In genomic region chr3:159191454-159191853, GRCh38 we compare ENCODE assay signal across 17 cellular contexts.
DNase-seq lines count a peak whose midpoint lies in the region; ATAC-seq and TF ChIP-seq lines count a peak whose summit lies in the region.
"Had no signal": no experiment of that assay in that cellular context is flagged by ENCODE, and none has a peak within 500 bp of the region (broad histone marks: within the 10 kb centered on the region; RNA-seq: fewer than 3 reads in every experiment).

No MANE protein-coding gene starts in this region.

- no peak overlapping the region for H4K91ac ChIP-seq in mesenchymal stem cell (ENCODE audit: low read length)

- WGBS in mesenchymal stem cell, result 5% methylated on average over 3 of the region's 4 CpGs

- H3K4me2 ChIP-seq in mesenchymal stem cell (ENCODE audit: low read length, poor library complexity, severe bottlenecking), result no peak overlapping the region

- no peaks in the 10 kb centered on the region for H3K9me3 ChIP-seq in mesenchymal stem cell (ENCODE audit: control insufficient read depth, low read length)
- no peaks in the 10 kb centered on the region for H3K9me3 ChIP-seq in Peyer's patch
- H3K9me3 ChIP-seq: thoracic aorta had no signal

- H2BK12ac ChIP-seq in mesenchymal stem cell (ENCODE audit: low read length in 2 of 2), result peak overlapping the region in 1 of 2 experiments; percentile 6

- H3K14ac ChIP-seq in mesenchymal stem cell (ENCODE audit: low read length in 2 of 2), result no peak overlapping the region

- H3K18ac ChIP-seq in mesenchymal stem cell (ENCODE audit: low read depth in 1 of 2, low read length in 2 of 2), result no peak overlapping the region

- no peak for TF ChIP-seq CTCF in brain microvascular endothelial cell (IDR thresholded peaks at IDR 0.05; ENCODE audit: low read depth, low read length, missing control alignments)
- no peak for TF ChIP-seq CTCF in Peyer's patch (IDR thresholded peaks at IDR 0.05)

- H3K36me3 ChIP-seq in brain microvascular endothelial cell (replicated peaks), result no peaks in the 10 kb centered on the region
- H3K36me3 ChIP-seq in mesenchymal stem cell (ENCODE audit: control insufficient read depth in 1 of 2, insufficient read depth in 2 of 2, low read depth in 1 of 2, low read length in 2 of 2), result no peaks in the 10 kb centered on the region
- no peaks in the 10 kb centered on the region for H3K36me3 ChIP-seq in Peyer's patch
- H3K36me3 ChIP-seq: thoracic aorta had no signal

- H3K79me1 ChIP-seq in mesenchymal stem cell (replicated peaks; ENCODE audit: low read length, poor library complexity, severe bottlenecking), result no peaks in the 10 kb centered on the region

- ATAC-seq in GM18511 (IDR thresholded peaks at IDR 0.05; ENCODE audit: unreplicated experiment) (no peak), HG02623 (IDR thresholded peaks at IDR 0.05; ENCODE audit: unreplicated experiment) (no peak), HG02870 (IDR thresholded peaks at IDR 0.05; ENCODE audit: unreplicated experiment) (no peak)
- ATAC-seq: activated CD4-positive, alpha-beta T cell treated with anti-CD3 and anti-CD28 coated beads for 36 hours; T-helper 17 cell had no signal

- in situ Hi-C loops in brain microvascular endothelial cell (cut with HindIII; ENCODE audit: low pct_ligation_motif_present, low sequenced_read_pairs), result no loop called here

- no peak overlapping the region for H2BK15ac ChIP-seq in mesenchymal stem cell (ENCODE audit: low read depth, poor library complexity, severe bottlenecking)

- H4K8ac ChIP-seq in mesenchymal stem cell (ENCODE audit: low read length), result no peak overlapping the region

- H2AFZ ChIP-seq in mesenchymal stem cell (ENCODE audit: low read depth, low read length), result no peak overlapping the region

- H3K4me3 ChIP-seq in brain microvascular endothelial cell (ENCODE audit: low read depth, low read length) (no peak overlapping the region), mesenchymal stem cell (ENCODE audit: insufficient read depth in 1 of 2, low read depth in 1 of 2, low read length in 2 of 2) (no peak overlapping the region), Peyer's patch (no peak overlapping the region)
- H3K4me3 ChIP-seq: coronary artery, thoracic aorta had no signal

- no peak overlapping the region for H2BK120ac ChIP-seq in mesenchymal stem cell (ENCODE audit: low read depth, low read length)

- H3K4me1 ChIP-seq in mesenchymal stem cell (ENCODE audit: control insufficient read depth, insufficient read depth, low read depth, low read length), result no peaks in the 10 kb centered on the region
- no peaks in the 10 kb centered on the region for H3K4me1 ChIP-seq in Peyer's patch

- H2BK5ac ChIP-seq in mesenchymal stem cell (ENCODE audit: low read depth, low read length, poor library complexity, severe bottlenecking), result no peak overlapping the region

- H3K23ac ChIP-seq in mesenchymal stem cell (ENCODE audit: low read length in 2 of 2), result no peak overlapping the region

- H3K27ac ChIP-seq in brain microvascular endothelial cell (peak overlapping the region; percentile 69), mesenchymal stem cell (ENCODE audit: low read length, poor library complexity, severe bottlenecking) (no peak overlapping the region), Peyer's patch (no peak overlapping the region)
- H3K27ac ChIP-seq: coronary artery, thoracic aorta had no signal

- no peak overlapping the region for H3K9ac ChIP-seq in mesenchymal stem cell (ENCODE audit: low read length)

- H3K27me3 ChIP-seq in brain microvascular endothelial cell (replicated peaks) (no peaks in the 10 kb centered on the region), mesenchymal stem cell (ENCODE audit: control insufficient read depth in 1 of 2, insufficient read depth in 1 of 2, low read length in 2 of 2) (no peaks in the 10 kb centered on the region), Peyer's patch (no peaks in the 10 kb centered on the region)

- no peak overlapping the region for H3K4ac ChIP-seq in mesenchymal stem cell (ENCODE audit: low read depth in 1 of 2, low read length in 2 of 2)

- DNase-seq in AG20443 (ENCODE audit: low spot score) (peak; percentile 35), LoVo (ENCODE audit: low spot score) (peak; percentile 54), brain microvascular endothelial cell (peak; percentile 79), mesenchymal stem cell (peak; percentile 78), Peyer's patch (no peak)
- DNase-seq: activated CD4-positive, alpha-beta T cell treated with anti-CD3 and anti-CD28 coated beads for 36 hours; activated T-cell treated with anti-CD3 and anti-CD28 coated beads, Interleukin-2, amount 50 U/mL, for 24 hours; DMS53; IMR-90; NCI-H1417; NCI-H446 treated with DMSO at 0.1 percent for 48 hours; T-helper 17 cell had no signal

- TF ChIP-seq POLR2A in Peyer's patch (IDR thresholded peaks at IDR 0.05), result no peak

- no peak overlapping the region for H2AK5ac ChIP-seq in mesenchymal stem cell (ENCODE audit: low read length, severe bottlenecking)

Comparison
In these comparisons a context has a peak if more than half of its experiments do, and no peak if none do; other contexts are left out.
1. DNase-seq: peak in AG20443 (single experiment), LoVo (single experiment), brain microvascular endothelial cell (single experiment) and mesenchymal stem cell (single experiment); none in Peyer's patch (0 of 3).